ENCODE assay signal across 9 cellular contexts in the genomic region with DNA sequence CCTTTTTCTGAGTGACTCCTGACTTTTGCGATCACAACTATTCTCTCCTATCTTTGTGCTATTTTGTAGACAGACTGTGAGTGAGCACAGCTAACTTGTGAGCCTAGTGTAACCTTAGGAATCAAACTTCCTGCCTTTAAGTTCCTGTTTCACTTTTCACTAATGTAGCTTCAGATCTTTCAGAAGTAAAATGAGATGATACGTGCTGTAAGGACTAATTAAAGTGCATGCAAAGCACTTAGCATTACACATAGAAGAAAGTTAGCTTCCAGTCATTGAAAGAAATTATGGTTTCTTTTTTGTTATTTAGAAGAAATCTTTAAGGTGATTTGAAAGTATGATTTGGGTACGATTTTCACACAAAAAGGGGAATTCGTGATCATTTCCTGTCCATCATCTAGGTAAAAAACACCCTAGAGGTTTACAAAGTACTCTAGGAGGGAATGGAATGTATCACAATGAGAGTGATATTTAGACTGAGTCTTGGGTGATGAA.
A peak's percentile ranks its signal among the peaks of the same experiment; 100 is the strongest.
DNase-seq lines count a peak whose midpoint lies in the region; ATAC-seq, FAIRE-seq and TF ChIP-seq lines count a peak whose summit lies in the region.
"Had no signal": no experiment of that assay in that cellular context is flagged by ENCODE, and none has a peak within 500 bp of the region (broad histone marks: within the 10 kb centered on the region; RNA-seq: fewer than 3 reads in every experiment).

No MANE protein-coding gene starts in this region.

- H3K4me3 Mint-ChIP-seq in MCF 10A (ENCODE audit: unreplicated experiment), result no peak overlapping the region

- no peak for TF ChIP-seq CTCF in gastroesophageal sphincter (IDR thresholded peaks at IDR 0.05)
- TF ChIP-seq CTCF in MCF 10A (IDR thresholded peaks at IDR 0.05; ENCODE audit: unreplicated experiment), result no peak

- H3K36me3 ChIP-seq in gastroesophageal sphincter, result no peaks in the 10 kb centered on the region

- DNase-seq in KBM-7 (peak; percentile 54), NCI-H2171 (lab: John Stamatoyannopoulos, UW) (no peak), HEK293T (ENCODE audit: extremely low spot score) (no peak), MCF 10A (ENCODE audit: unreplicated experiment) (no peak), HTR-8/SVneo (ENCODE audit: insufficient read length, low spot score) (no peak)

- H3K27ac Mint-ChIP-seq in MCF 10A (ENCODE audit: low read depth, unreplicated experiment), result no peak overlapping the region

- no peaks in the 10 kb centered on the region for H3K27me3 ChIP-seq in gastroesophageal sphincter

- no peaks in the 10 kb centered on the region for H3K4me1 ChIP-seq in gastroesophageal sphincter

- 65 to 89% methylated on average over 4 of the region's 4 CpGs for WGBS in gastroesophageal sphincter (ENCODE audit: low coverage in 1 of 2), 2 donors

- intact Hi-C loops in MCF 10A (cut with micrococcal nuclease), result no loop called here

- POLR2A ChIA-PET in HEK293T (lab: Yijun Ruan, JAX) (no interaction called here), MCF 10A (lab: Yijun Ruan, JAX) (no interaction called here)

- no peaks in the 10 kb centered on the region for H3K36me3 Mint-ChIP-seq in MCF 10A (ENCODE audit: insufficient read depth, unreplicated experiment)

- no peaks in the 10 kb centered on the region for H3K9me3 Mint-ChIP-seq in MCF 10A (ENCODE audit: unreplicated experiment)

- ATAC-seq in GM18498 (IDR thresholded peaks at IDR 0.05; ENCODE audit: unreplicated experiment), result peak; percentile 78
- peak; percentile 89 for ATAC-seq in GM21528 (IDR thresholded peaks at IDR 0.05; ENCODE audit: low FRiP score, unreplicated experiment)
- ATAC-seq in gastroesophageal sphincter, result peak; percentile 53

- in situ Hi-C loops in KBM-7 (cut with MboI; ENCODE audit: low pct_unique_long_range_greater_than_20kb, low sequenced_read_pairs), result no loop called here

- peaks cover 14% of the 10 kb centered on the region for H3K4me1 Mint-ChIP-seq in MCF 10A (ENCODE audit: insufficient read depth, unreplicated experiment)

- H3K9me3 ChIP-seq in gastroesophageal sphincter, result no peaks in the 10 kb centered on the region

- CTCF ChIA-PET in HEK293T (lab: Yijun Ruan, JAX), result no interaction called here
- CTCF ChIA-PET in MCF 10A (lab: Yijun Ruan, JAX), result interaction anchor here (0.6 kb wide), 1 partner anchor 9 kb away, joined by 4 read pairs; no protein-coding TSS in a partner anchor

- FAIRE-seq in HTR-8/SVneo (lab: Jason Lieb, UNC), result no peak
- FAIRE-seq: endometrium had no signal

- no peaks in the 10 kb centered on the region for H3K27me3 Mint-ChIP-seq in MCF 10A (ENCODE audit: insufficient read depth, unreplicated experiment)

- H3K27ac ChIP-seq in gastroesophageal sphincter, result no peak overlapping the region

- BruUV-seq in MCF 10A (replicated peaks; lab: Mats Ljungman, UMichigan), result no TSS peak

- TF ChIP-seq POLR2A in gastroesophageal sphincter (IDR thresholded peaks at IDR 0.05), result no peak

- no peak for TF ChIP-seq EP300 in gastroesophageal sphincter (IDR thresholded peaks at IDR 0.05)

- no peak overlapping the region for H3K4me3 ChIP-seq in gastroesophageal sphincter

TF ChIP-seq in HEK293T, 16 proteins besides CTCF, POLR2A, EP300 and RAD21:
- no peak for TF ChIP-seq ZNF384 (IDR thresholded peaks at IDR 0.05)
